In genomic region chrX:13956998-13957397, GRCh38 we compare ENCODE assay signal across 38 cellular contexts.
"Had no signal": no experiment of that assay in that cellular context is flagged by ENCODE, and none has a peak within 500 bp of the region (broad histone marks: within the 10 kb centered on the region; RNA-seq: fewer than 3 reads in every experiment).

No MANE protein-coding gene starts in this region.

- DNase-seq: activated effector memory CD4-positive, alpha-beta T cell treated with anti-CD3 and anti-CD28 coated beads, Interleukin-2, amount 50 U/mL, for 16 hours; activated effector memory CD4-positive, alpha-beta T cell treated with Interleukin-2 at 50 U/mL for 16 hours; activated gamma-delta T cell; activated gamma-delta T cell treated with Interleukin-2 at 50 U/mL for 16 hours; activated naive CD4-positive, alpha-beta T cell; activated naive CD4-positive, alpha-beta T cell treated with anti-CD3 and anti-CD28 coated beads for 36 hours; activated naive CD4-positive, alpha-beta T cell treated with anti-CD3 and anti-CD28 coated beads, Interleukin-2, amount 10 ng/mL, durations not matched to agents 7 days and 5 days; activated naive CD4-positive, alpha-beta T cell treated with anti-CD3 and anti-CD28 coated beads, Interleukin-2, amount 50 U/mL, for 16 hours; activated naive CD4-positive, alpha-beta T cell treated with Interleukin-2 at 50 U/mL for 16 hours; activated naive CD8-positive, alpha-beta T cell treated with anti-CD3 and anti-CD28 coated beads for 36 hours; activated naive CD8-positive, alpha-beta T cell treated with anti-CD3 and anti-CD28 coated beads, Interleukin-2, amount 10 ng/mL, durations not matched to agents 7 days and 5 days; activated naive CD8-positive, alpha-beta T cell treated with anti-CD3 and anti-CD28 coated beads, Interleukin-2, amount 50 U/mL, for 24 hours; activated T-cell treated with anti-CD3 and anti-CD28 coated beads for 4 hours; activated T-cell treated with anti-CD3 and anti-CD28 coated beads, Interleukin-2, amount 50 U/mL, for 1 hour; activated T-cell treated with anti-CD3 and anti-CD28 coated beads, Interleukin-2, amount 50 U/mL, for 24 hours; activated T-cell treated with anti-CD3 and anti-CD28 coated beads, Interleukin-2, amount 50 U/mL, for 4 hours; activated T-cell treated with anti-CD3 and anti-CD28 coated beads, Interleukin-2, amount 50 U/mL, for 48 hours; activated T-cell treated with anti-CD3 and anti-CD28 coated beads, Interleukin-2, amount 50 U/mL, for 72 hours; adrenal gland; amniotic stem cell; amygdala; aorta; body of pancreas; brain microvascular endothelial cell; caudate nucleus; central memory CD4-positive, alpha-beta T cell; cerebellar nuclear complex had no signal

- H3K4me1 Mint-ChIP-seq: activated naive CD4-positive, alpha-beta T cell treated with anti-CD3 and anti-CD28 coated beads, Interleukin-2, amount 10 ng/mL, durations not matched to agents 7 days and 5 days; activated naive CD4-positive, alpha-beta T cell treated with anti-CD3 and anti-CD28 coated beads, Interleukin-2, amount 50 U/mL, for 24 hours; activated naive CD8-positive, alpha-beta T cell treated with anti-CD3 and anti-CD28 coated beads for 36 hours; central memory CD8-positive, alpha-beta T cell had no signal

- ATAC-seq: activated naive CD4-positive, alpha-beta T cell treated with anti-CD3 and anti-CD28 coated beads, Interleukin-2, amount 50 U/mL, for 72 hours; activated naive CD8-positive, alpha-beta T cell treated with anti-CD3 and anti-CD28 coated beads, Interleukin-2, amount 50 U/mL, for 24 hours; activated T-cell treated with anti-CD3 and anti-CD28 coated beads, Interleukin-2, amount 50 U/mL, for 4 hours; activated T-cell treated with anti-CD3 and anti-CD28 coated beads, Interleukin-2, amount 50 U/mL, for 72 hours; activated T-helper 17 cell treated with anti-CD3 and anti-CD28 coated beads, Interleukin-2, amount 50 U/mL, for 72 hours; body of pancreas had no signal

- H3K4me3 Mint-ChIP-seq: activated naive CD4-positive, alpha-beta T cell treated with anti-CD3 and anti-CD28 coated beads for 36 hours; activated naive CD4-positive, alpha-beta T cell treated with anti-CD3 and anti-CD28 coated beads, Interleukin-2, amount 10 ng/mL, durations not matched to agents 7 days and 5 days; activated naive CD4-positive, alpha-beta T cell treated with anti-CD3 and anti-CD28 coated beads, Interleukin-2, amount 50 U/mL, for 24 hours; activated naive CD8-positive, alpha-beta T cell; activated naive CD8-positive, alpha-beta T cell treated with anti-CD3 and anti-CD28 coated beads for 36 hours; activated naive CD8-positive, alpha-beta T cell treated with anti-CD3 and anti-CD28 coated beads, Interleukin-2, amount 10 ng/mL, durations not matched to agents 7 days and 5 days; activated naive CD8-positive, alpha-beta T cell treated with anti-CD3 and anti-CD28 coated beads, Interleukin-2, amount 50 U/mL, for 24 hours; activated T-cell treated with anti-CD3 and anti-CD28 coated beads, Interleukin-2, amount 50 U/mL, for 24 hours; activated T-cell treated with anti-CD3 and anti-CD28 coated beads, Interleukin-2, amount 50 U/mL, for 4 hours; activated T-cell treated with anti-CD3 and anti-CD28 coated beads, Interleukin-2, amount 50 U/mL, for 72 hours; activated T-helper 1 cell treated with anti-CD3 and anti-CD28 coated beads, Interleukin-12 subunit alpha, Interleukin-12 subunit beta, Interleukin-2, Interleukin-4 antibody, amounts not matched to agents 30 ng/mL and 10 ng/mL and 1 ng/mL, durations not matched to agents 14 hours and 24 hours and 36 hours; activated T-helper 17 cell treated with anti-CD3 and anti-CD28 coated beads, Interleukin-2, amount 50 U/mL, for 72 hours; brain; central memory CD8-positive, alpha-beta T cell had no signal

- H3K36me3 Mint-ChIP-seq: activated naive CD4-positive, alpha-beta T cell treated with anti-CD3 and anti-CD28 coated beads, Interleukin-2, amount 10 ng/mL, durations not matched to agents 7 days and 5 days; activated naive CD4-positive, alpha-beta T cell treated with anti-CD3 and anti-CD28 coated beads, Interleukin-2, amount 50 U/mL, for 24 hours; activated naive CD8-positive, alpha-beta T cell treated with anti-CD3 and anti-CD28 coated beads for 36 hours; activated naive CD8-positive, alpha-beta T cell treated with anti-CD3 and anti-CD28 coated beads, Interleukin-2, amount 10 ng/mL, durations not matched to agents 7 days and 5 days; brain had no signal

- H3K27ac ChIP-seq: adrenal gland, ascending aorta, body of pancreas, brain microvascular endothelial cell, breast epithelium, cardiac muscle cell had no signal

- H3K4me1 ChIP-seq: adrenal gland, ascending aorta, body of pancreas, breast epithelium had no signal

- H3K27ac Mint-ChIP-seq: activated naive CD4-positive, alpha-beta T cell treated with anti-CD3 and anti-CD28 coated beads for 36 hours; activated naive CD4-positive, alpha-beta T cell treated with anti-CD3 and anti-CD28 coated beads, Interleukin-2, amount 10 ng/mL, durations not matched to agents 7 days and 5 days; activated naive CD4-positive, alpha-beta T cell treated with anti-CD3 and anti-CD28 coated beads, Interleukin-2, amount 50 U/mL, for 24 hours; activated naive CD4-positive, alpha-beta T cell treated with anti-CD3 and anti-CD28 coated beads, Interleukin-2, amount 50 U/mL, for 72 hours; activated naive CD8-positive, alpha-beta T cell; activated naive CD8-positive, alpha-beta T cell treated with anti-CD3 and anti-CD28 coated beads for 36 hours; activated naive CD8-positive, alpha-beta T cell treated with anti-CD3 and anti-CD28 coated beads, Interleukin-2, amount 10 ng/mL, durations not matched to agents 7 days and 5 days; activated naive CD8-positive, alpha-beta T cell treated with anti-CD3 and anti-CD28 coated beads, Interleukin-2, amount 50 U/mL, for 24 hours; activated T-cell treated with anti-CD3 and anti-CD28 coated beads, Interleukin-2, amount 50 U/mL, for 24 hours; activated T-helper 1 cell treated with anti-CD3 and anti-CD28 coated beads, Interleukin-12 subunit alpha, Interleukin-12 subunit beta, Interleukin-2, Interleukin-4 antibody, amounts not matched to agents 30 ng/mL and 10 ng/mL and 1 ng/mL, durations not matched to agents 14 hours and 24 hours and 36 hours; activated T-helper 17 cell treated with anti-CD3 and anti-CD28 coated beads, Interleukin-2, amount 50 U/mL, for 72 hours; activated T-helper 2 cell treated with anti-CD3 and anti-CD28 coated beads, Interferon-gamma antibody, Interleukin-2, Interleukin-4, amounts not matched to agents 10 μg/mL and 5 μg/mL and 100 μg/mL, durations not matched to agents 14 hours and 24 hours and 36 hours; brain had no signal

- H3K9me3 Mint-ChIP-seq: activated naive CD4-positive, alpha-beta T cell treated with anti-CD3 and anti-CD28 coated beads for 36 hours; activated naive CD4-positive, alpha-beta T cell treated with anti-CD3 and anti-CD28 coated beads, Interleukin-2, amount 10 ng/mL, durations not matched to agents 7 days and 5 days; activated naive CD4-positive, alpha-beta T cell treated with anti-CD3 and anti-CD28 coated beads, Interleukin-2, amount 50 U/mL, for 24 hours; activated naive CD8-positive, alpha-beta T cell treated with anti-CD3 and anti-CD28 coated beads for 36 hours; activated naive CD8-positive, alpha-beta T cell treated with anti-CD3 and anti-CD28 coated beads, Interleukin-2, amount 10 ng/mL, durations not matched to agents 7 days and 5 days; activated naive CD8-positive, alpha-beta T cell treated with anti-CD3 and anti-CD28 coated beads, Interleukin-2, amount 50 U/mL, for 24 hours; activated T-cell treated with anti-CD3 and anti-CD28 coated beads, Interleukin-2, amount 50 U/mL, for 24 hours; activated T-cell treated with anti-CD3 and anti-CD28 coated beads, Interleukin-2, amount 50 U/mL, for 4 hours; activated T-helper 1 cell treated with anti-CD3 and anti-CD28 coated beads, Interleukin-12 subunit alpha, Interleukin-12 subunit beta, Interleukin-2, Interleukin-4 antibody, amounts not matched to agents 30 ng/mL and 10 ng/mL and 1 ng/mL, durations not matched to agents 14 hours and 24 hours and 36 hours; activated T-helper 17 cell treated with anti-CD3 and anti-CD28 coated beads, Interleukin-2, amount 50 U/mL, for 72 hours; activated T-helper 2 cell treated with anti-CD3 and anti-CD28 coated beads, Interferon-gamma antibody, Interleukin-2, Interleukin-4, amounts not matched to agents 10 μg/mL and 5 μg/mL and 100 μg/mL, durations not matched to agents 14 hours and 24 hours and 36 hours; central memory CD8-positive, alpha-beta T cell had no signal

- H3K36me3 ChIP-seq: adrenal gland, ascending aorta, brain microvascular endothelial cell, breast epithelium, cardiac muscle cell had no signal

- H3K9me3 ChIP-seq: adrenal gland, ascending aorta, body of pancreas, breast epithelium had no signal

- H3K27me3 ChIP-seq: ascending aorta, body of pancreas, brain microvascular endothelial cell, cardiac muscle cell had no signal

- H3K27me3 Mint-ChIP-seq: activated naive CD4-positive, alpha-beta T cell treated with anti-CD3 and anti-CD28 coated beads, Interleukin-2, amount 10 ng/mL, durations not matched to agents 7 days and 5 days; activated naive CD8-positive, alpha-beta T cell; activated naive CD8-positive, alpha-beta T cell treated with anti-CD3 and anti-CD28 coated beads, Interleukin-2, amount 10 ng/mL, durations not matched to agents 7 days and 5 days; brain had no signal

- H3K4me3 ChIP-seq: adrenal gland, ascending aorta, body of pancreas, breast epithelium, cardiac muscle cell had no signal
